Comparison of ENCODE assay signal across 1 cellular context in genomic region chr12:64635356-64635998, GRCh38.
A peak's percentile ranks its signal among the peaks of the same experiment; 100 is the strongest.
TF ChIP-seq lines count a peak whose summit lies in the region.

No MANE protein-coding gene starts in this region.

TF ChIP-seq in HepG2, 621 proteins besides CTCF, POLR2A, EP300 and RAD21 (continued from another document):
- TF ChIP-seq ATF6 (CRISPR knock-in tag; conservative IDR thresholded peaks at IDR 0.05) = no peak
- TF ChIP-seq NONO (IDR thresholded peaks at IDR 0.05) = no peak
- no peak for TF ChIP-seq NONO (CRISPR knock-in tag; conservative IDR thresholded peaks at IDR 0.05)
- TF ChIP-seq SP5 (CRISPR knock-in tag; IDR thresholded peaks at IDR 0.05; ENCODE audit: borderline replicate concordance, low read depth) = no peak
- TF ChIP-seq PCBP2 (optimal IDR thresholded peaks at IDR 0.05; ENCODE audit: low read depth, low read length, poor library complexity, severe bottlenecking) = no peak
- no peak for TF ChIP-seq MAFG (CRISPR knock-in tag; IDR thresholded peaks at IDR 0.05)
- no peak for TF ChIP-seq HOXA9 (CRISPR knock-in tag; IDR thresholded peaks at IDR 0.05; ENCODE audit: borderline replicate concordance)
- peak; percentile 75; the same call in 1 of the 2 replicates for TF ChIP-seq SOX5 (CRISPR knock-in tag; IDR thresholded peaks at IDR 0.05; ENCODE audit: borderline replicate concordance)
- TF ChIP-seq BCLAF1 (IDR thresholded peaks at IDR 0.05) = no peak
- TF ChIP-seq MZF1 (CRISPR knock-in tag; IDR thresholded peaks at IDR 0.05; ENCODE audit: borderline replicate concordance) = no peak
- TF ChIP-seq ZNF589 (CRISPR knock-in tag; conservative IDR thresholded peaks at IDR 0.05) = no peak
- TF ChIP-seq ZNF225 (CRISPR knock-in tag; IDR thresholded peaks at IDR 0.05) = no peak
